ENCODE assay signal across 15 cellular contexts in the genomic region with DNA sequence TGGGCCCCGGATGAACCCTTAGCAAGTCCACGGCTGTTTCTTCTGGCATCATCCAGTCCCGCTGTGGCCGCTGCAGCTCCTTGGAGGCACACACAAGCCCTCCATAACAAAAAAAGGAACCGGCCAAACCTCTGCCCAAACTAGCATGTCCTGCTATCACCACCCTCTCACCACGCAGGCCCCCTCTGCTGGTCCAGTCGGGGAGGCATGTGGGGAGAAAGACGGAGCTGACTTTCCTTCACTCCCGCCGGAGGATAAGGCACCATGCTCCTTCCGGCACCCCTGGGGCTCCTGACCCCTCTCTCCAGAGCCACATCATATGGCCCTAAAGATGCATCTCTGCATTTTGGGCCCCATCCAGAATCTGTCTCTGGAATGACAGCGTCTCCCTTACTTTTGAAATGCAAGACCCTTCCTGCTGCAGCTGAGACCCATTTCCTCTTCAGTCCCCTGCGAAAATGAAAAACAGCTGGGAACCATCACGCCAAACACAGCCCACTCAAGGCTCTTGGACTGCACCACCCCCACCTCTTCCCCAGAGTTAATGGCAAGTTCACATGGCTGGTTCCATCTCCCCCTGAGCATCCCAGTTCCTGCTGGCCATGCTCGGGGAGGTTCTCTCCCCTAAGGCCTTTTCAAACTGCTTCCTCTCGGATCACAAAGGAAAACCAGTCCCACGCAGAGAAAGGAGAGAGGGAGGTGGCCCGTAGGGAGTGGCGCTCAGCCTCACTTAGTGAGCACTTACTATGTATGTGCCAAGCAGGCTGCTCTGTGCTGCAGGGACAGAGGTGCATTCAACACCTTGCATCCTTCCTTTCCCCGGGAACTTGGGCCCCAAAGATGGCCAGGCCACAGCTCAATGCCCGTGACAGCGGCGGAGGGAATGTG. TPM values are rescaled to one million over a fixed set of nuclear protein-coding genes. Genes with fewer than 3 reads are reported as not detected.
DNase-seq lines count a peak whose midpoint lies in the region; ATAC-seq and TF ChIP-seq lines count a peak whose summit lies in the region.
"Had no signal": no experiment of that assay in that cellular context is flagged by ENCODE, and none has a peak within 500 bp of the region (broad histone marks: within the 10 kb centered on the region; RNA-seq: fewer than 3 reads in every experiment).

No MANE protein-coding gene starts in this region.

- H3K9me3 ChIP-seq in A673 (ENCODE audit: low read depth, low read length, poor library complexity, severe bottlenecking) = no peaks in the 10 kb centered on the region
- H3K9me3 ChIP-seq: colonic mucosa had no signal

- H3K4me1 Mint-ChIP-seq in GM23338 (peaks cover 19% of the 10 kb centered on the region), endothelial cell (ENCODE audit: unreplicated experiment) (peaks cover 42% of the 10 kb centered on the region)

- no peaks in the 10 kb centered on the region for H3F3A ChIP-seq in GM23338 (replicated peaks; ENCODE audit: low read depth)

- DNase-seq in A673 (ENCODE audit: low spot score) (peak; percentile 56), GM23338 (ENCODE audit: low spot score) (peak; percentile 72), endothelial cell (ENCODE audit: low spot score) (peak; percentile 37), mesendoderm (peak; percentile 66), NK-92 (lab: John Stamatoyannopoulos, UW; ENCODE audit: unreplicated experiment) (no peak), NCI-H2081 treated with DMSO at 0.1 percent for 48 hours (lab: John Stamatoyannopoulos, UW) (no peak)
- DNase-seq in activated CD4-positive, alpha-beta T cell treated with anti-CD3 and anti-CD28 coated beads, Interleukin-2, amount 50 U/mL, for 48 hours = no peak
- no peak for DNase-seq in activated CD4-positive, alpha-beta T cell treated with anti-CD3 and anti-CD28 coated beads for 1 hour
- DNase-seq: activated CD8-positive, alpha-beta T cell treated with anti-CD3 and anti-CD28 coated beads, Interleukin-2, amount 10 ng/mL, durations not matched to agents 7 days and 5 days; activated naive CD4-positive, alpha-beta T cell treated with anti-CD3 and anti-CD28 coated beads, Interleukin-2, amount 10 ng/mL, durations not matched to agents 7 days and 5 days; colonic mucosa; NCI-H2171; T-helper 1 cell had no signal

- H3K36me3 ChIP-seq in A673 (ENCODE audit: insufficient read depth, low read length, poor library complexity, severe bottlenecking) = no peaks in the 10 kb centered on the region
- no peaks in the 10 kb centered on the region for H3K36me3 ChIP-seq in GM23338 (ENCODE audit: insufficient read depth)
- no peaks in the 10 kb centered on the region for H3K36me3 ChIP-seq in mesendoderm (ENCODE audit: control insufficient read depth, insufficient read depth, low read length)
- H3K36me3 ChIP-seq: colonic mucosa had no signal

- H3K4me3 Mint-ChIP-seq in GM23338 (no peak overlapping the region), endothelial cell (ENCODE audit: unreplicated experiment) (no peak overlapping the region)
- H3K4me3 Mint-ChIP-seq: activated CD8-positive, alpha-beta T cell treated with anti-CD3 and anti-CD28 coated beads, Interleukin-2, amount 10 ng/mL, durations not matched to agents 7 days and 5 days; activated naive CD4-positive, alpha-beta T cell treated with anti-CD3 and anti-CD28 coated beads, Interleukin-2, amount 10 ng/mL, durations not matched to agents 7 days and 5 days had no signal

- H3K79me2 ChIP-seq in GM23338 (replicated peaks; ENCODE audit: insufficient read depth) (no peaks in the 10 kb centered on the region), mesendoderm (ENCODE audit: control insufficient read depth, insufficient read depth, low read length) (no peaks in the 10 kb centered on the region)

- BruUV-seq in A673 (replicated peaks; lab: Mats Ljungman, UMichigan) = no TSS peak

- no peak overlapping the region for H3K23ac ChIP-seq in mesendoderm (ENCODE audit: low read length)

- H3K27ac Mint-ChIP-seq in GM23338 = no peak overlapping the region
- no peak overlapping the region for H3K27ac Mint-ChIP-seq in endothelial cell (ENCODE audit: unreplicated experiment)
- H3K27ac Mint-ChIP-seq: activated CD8-positive, alpha-beta T cell treated with anti-CD3 and anti-CD28 coated beads, Interleukin-2, amount 10 ng/mL, durations not matched to agents 7 days and 5 days; activated naive CD4-positive, alpha-beta T cell treated with anti-CD3 and anti-CD28 coated beads, Interleukin-2, amount 10 ng/mL, durations not matched to agents 7 days and 5 days had no signal

- H3K9me3 Mint-ChIP-seq in GM23338 (peaks cover 8% of the 10 kb centered on the region; the same call in 2 of the 3 replicates), endothelial cell (ENCODE audit: unreplicated experiment) (no peaks in the 10 kb centered on the region)

- no peak overlapping the region for H3K9ac ChIP-seq in mesendoderm (ENCODE audit: low read length)

- H3K27me3 Mint-ChIP-seq in GM23338 (ENCODE audit: insufficient read depth, low read depth, poor library complexity) (peaks cover 15% of the 10 kb centered on the region), endothelial cell (ENCODE audit: unreplicated experiment) (peaks cover 3% of the 10 kb centered on the region)

- H2AFZ ChIP-seq in GM23338 = peak overlapping the region; percentile 95

- H3K56ac ChIP-seq in mesendoderm (ENCODE audit: low read length) = peak overlapping the region; percentile 68

- H3K18ac ChIP-seq in mesendoderm (ENCODE audit: low read length) = no peak overlapping the region

- H3K27ac ChIP-seq in A673 (ENCODE audit: low read depth, low read length, poor library complexity, severe bottlenecking) (no peak overlapping the region), GM23338 (ENCODE audit: low read depth) (no peak overlapping the region), mesendoderm (ENCODE audit: low read depth, low read length) (no peak overlapping the region)
- H3K27ac ChIP-seq: C4-2B, colonic mucosa had no signal

- H4K20me1 ChIP-seq in GM23338 (replicated peaks; ENCODE audit: insufficient read depth) = no peaks in the 10 kb centered on the region

- no peak overlapping the region for H3K4ac ChIP-seq in mesendoderm (ENCODE audit: low read depth, low read length)

- no peak overlapping the region for H2BK120ac ChIP-seq in mesendoderm (ENCODE audit: low read depth, low read length)

- H2BK5ac ChIP-seq in mesendoderm (ENCODE audit: low read length) = no peak overlapping the region

- no peak overlapping the region for H2AK5ac ChIP-seq in mesendoderm (ENCODE audit: low read length)

- no peaks in the 10 kb centered on the region for H3K36me3 Mint-ChIP-seq in GM23338 (ENCODE audit: low read depth)
- no peaks in the 10 kb centered on the region for H3K36me3 Mint-ChIP-seq in endothelial cell (ENCODE audit: low read depth, unreplicated experiment)
- H3K36me3 Mint-ChIP-seq: activated naive CD4-positive, alpha-beta T cell treated with anti-CD3 and anti-CD28 coated beads, Interleukin-2, amount 10 ng/mL, durations not matched to agents 7 days and 5 days had no signal

- H3K4me2 ChIP-seq in GM23338 = peak overlapping the region; percentile 55; the same call in 1 of the 2 replicates
- no peak overlapping the region for H3K4me2 ChIP-seq in mesendoderm (ENCODE audit: low read length)

- H4K8ac ChIP-seq in mesendoderm (ENCODE audit: low read depth, low read length) = no peak overlapping the region

- H3K27me3 ChIP-seq in A673 (replicated peaks; ENCODE audit: insufficient read depth, low read depth, low read length, poor library complexity) (no peaks in the 10 kb centered on the region), GM23338 (ENCODE audit: insufficient read depth) (no peaks in the 10 kb centered on the region), mesendoderm (ENCODE audit: insufficient read depth, low read length, poor library complexity) (no peaks in the 10 kb centered on the region)
- H3K27me3 ChIP-seq: colonic mucosa had no signal

- H3K4me3 ChIP-seq in A673 (ENCODE audit: low read depth, low read length, poor library complexity, severe bottlenecking) (no peak overlapping the region), GM23338 (no peak overlapping the region), mesendoderm (ENCODE audit: low read length) (no peak overlapping the region)
- H3K4me3 ChIP-seq: colonic mucosa had no signal

- H4K5ac ChIP-seq in mesendoderm (ENCODE audit: low read length) = no peak overlapping the region

- no peaks in the 10 kb centered on the region for H3K79me1 ChIP-seq in mesendoderm (ENCODE audit: low read length)

- ATAC-seq in GM23338 = peak; percentile 94
- ATAC-seq: activated CD8-positive, alpha-beta T cell treated with anti-CD3 and anti-CD28 coated beads, Interleukin-2, amount 10 ng/mL, durations not matched to agents 7 days and 5 days; left lobe of liver had no signal

- CTCF ChIA-PET in A673 (lab: Charles Lee) = interaction anchor here (1.0 kb wide), 1 partner anchor 30 kb away, joined by 5 read pairs; no protein-coding TSS in a partner anchor

- H2BK15ac ChIP-seq in mesendoderm (replicated peaks; ENCODE audit: low read depth) = no peak overlapping the region

- POLR2A ChIA-PET in A673 (lab: Charles Lee; ENCODE audit: low non-redundant PET) = interaction anchor here (0.6 kb wide), 1 partner anchor 343 kb away, joined by 3 read pairs; no protein-coding TSS in a partner anchor

- TF ChIP-seq CTCF in A673 (conservative IDR thresholded peaks at IDR 0.05; ENCODE audit: low read depth, low read length) (0 out of 2 replicates have a peak, but pooled peaks have one; percentile 23), GM23338 (conservative IDR thresholded peaks at IDR 0.05; ENCODE audit: low read depth in 2 of 2) (peak; percentile 50 to 71), endothelial cell (IDR thresholded peaks at IDR 0.05; ENCODE audit: unreplicated experiment) (no peak)

- WGBS in mesendoderm (ENCODE audit: extremely low coverage, insufficient coverage, low lambda C conversion rate) = no CpG with 5 or more reads among the region's 23 CpGs

- no peaks in the 10 kb centered on the region for H3K9me2 ChIP-seq in GM23338 (ENCODE audit: insufficient read depth)

- intact Hi-C loops in A673 (cut with micrococcal nuclease; ENCODE audit: unreplicated experiment) = no loop called here

- H3K4me1 ChIP-seq in A673 (ENCODE audit: insufficient read depth, low read length, poor library complexity, severe bottlenecking) = peaks cover 5% of the 10 kb centered on the region
- peaks cover 16% of the 10 kb centered on the region for H3K4me1 ChIP-seq in GM23338 (ENCODE audit: insufficient read depth)
- H3K4me1 ChIP-seq in mesendoderm (ENCODE audit: control insufficient read depth, low read depth, low read length) = no peaks in the 10 kb centered on the region
- H3K4me1 ChIP-seq: colonic mucosa had no signal

RNA-seq across cellular contexts. Expression of a gene that starts 35.2 kb away (rescaled TPM):
- total RNA-seq in A673 (2021) = 0.26 TPM in 1 of 2 replicates, not detected in the other
- total RNA-seq in GM23338 (2014; rRNA removed; shearing (Covaris generic)) = 15.7 and 16.5 TPM in 2 replicates
- polyA plus RNA-seq in GM23338 (2016; fragmentation: Nextera tagmentation; extraction: Ambion mirVana) = 13.6 and 14.7 TPM in 2 replicates
- 0.36 TPM for total RNA-seq in endothelial cell (ENCODE audit: unreplicated experiment)
- 7.8 TPM for polyA plus RNA-seq in mesendoderm (2013, experiment 1 of 2)
- polyA plus RNA-seq in mesendoderm (2013, experiment 2 of 2) = 8.0 TPM
- total RNA-seq: activated CD8-positive, alpha-beta T cell treated with anti-CD3 and anti-CD28 coated beads, Interleukin-2, amount 10 ng/mL, durations not matched to agents 7 days and 5 days had no signal

RNA-seq across cellular contexts. Expression of a gene that starts 37.9 kb away (rescaled TPM):
- total RNA-seq in A673 (2021) (0.86 and 2.2 TPM in 2 replicates), endothelial cell (ENCODE audit: unreplicated experiment) (1.6 TPM)
- total RNA-seq in GM23338 (2014; rRNA removed; shearing (Covaris generic)) = 7.3 and 8.7 TPM in 2 replicates
- polyA plus RNA-seq in GM23338 (2016; fragmentation: Nextera tagmentation; extraction: Ambion mirVana) = 1.2 TPM in 2 replicates
- 0.76 TPM for polyA plus RNA-seq in mesendoderm (2013, experiment 1 of 2)
- polyA plus RNA-seq in mesendoderm (2013, experiment 2 of 2) = 0.81 TPM

Comparison
In these comparisons a context has a peak if more than half of its experiments do, and no peak if none do; other contexts are left out.
1. DNase-seq: peak in A673 (single experiment), GM23338 (single experiment), endothelial cell (single experiment) and mesendoderm (single experiment); none in NK-92 (single experiment), NCI-H2081 treated with DMSO at 0.1 percent for 48 hours (single experiment), activated CD4-positive, alpha-beta T cell treated with anti-CD3 and anti-CD28 coated beads, Interleukin-2, amount 50 U/mL, for 48 hours (0 of 2) and activated CD4-positive, alpha-beta T cell treated with anti-CD3 and anti-CD28 coated beads for 1 hour (single experiment).
2. RNA of a gene that starts 35.2 kb away (total RNA-seq): 15.7 to 16.5 TPM in GM23338; 0.36 TPM in endothelial cell (single experiment) and 0.26 TPM in A673; every median in the first group is over 10 times any median in the second.